ENCODE assay signal across 10 cellular contexts in the genomic region with DNA sequence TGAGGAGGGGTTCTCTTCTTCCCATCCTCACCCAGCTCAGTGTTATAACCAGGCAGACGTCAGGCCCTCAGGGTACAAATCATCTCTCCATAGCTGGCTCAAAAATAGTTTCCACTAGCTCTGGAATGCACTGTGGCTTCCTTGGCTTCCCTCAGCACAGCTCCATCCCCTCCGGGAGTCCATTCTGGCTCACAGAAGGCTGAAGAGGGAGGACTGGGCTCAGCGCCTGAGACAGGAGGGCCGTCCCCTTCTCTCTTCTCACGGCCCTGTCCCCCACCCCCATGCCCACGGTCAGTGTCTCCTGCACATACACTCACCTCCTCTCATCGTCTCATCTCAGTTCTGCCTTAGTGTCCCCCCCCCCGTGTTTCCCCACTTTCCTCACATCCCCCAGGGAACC. TPM values are rescaled to one million over a fixed set of nuclear protein-coding genes. Genes with fewer than 3 reads are reported as not detected.
DNase-seq lines count a peak whose midpoint lies in the region; ATAC-seq and TF ChIP-seq lines count a peak whose summit lies in the region.
"Had no signal": no experiment of that assay in that cellular context is flagged by ENCODE, and none has a peak within 500 bp of the region (broad histone marks: within the 10 kb centered on the region; RNA-seq: fewer than 3 reads in every experiment).

No MANE protein-coding gene starts in this region.

- no peaks in the 10 kb centered on the region for H3K9me3 ChIP-seq in thyroid gland

- no peak for TF ChIP-seq CTCF in thyroid gland (IDR thresholded peaks at IDR 0.05)

- DNase-seq in KG1 (lab: John Stamatoyannopoulos, UW) (peak; percentile 5), dermis blood vessel endothelial cell (peak; percentile 36), lung microvascular endothelial cell (ENCODE audit: low read depth in 2 of 2) (peak; percentile 27 to 29), thyroid gland (peak; percentile 48 to 62), kidney glomerular epithelial cell (lab: John Stamatoyannopoulos, UW) (no peak), DMS153 treated with DMSO at 0.1 percent for 48 hours (lab: John Stamatoyannopoulos, UW; ENCODE audit: unreplicated experiment) (no peak), GF-D8 (lab: John Stamatoyannopoulos, UW) (no peak)
- DNase-seq: naive B cell, PC-9 had no signal

- H3K27ac ChIP-seq in thyroid gland = peak overlapping the region; percentile 72 to 86 (median 78)
- H3K27ac ChIP-seq: PC-9 had no signal

- WGBS in thyroid gland, 2 donors = 26 to 36% methylated on average over 8 of the region's 8 CpGs

- H3K36me3 ChIP-seq in thyroid gland = no peaks in the 10 kb centered on the region

- H3K4me1 ChIP-seq in thyroid gland = peaks cover 49 to 62% of the 10 kb centered on the region in 2 donors

- ATAC-seq in HG02610 (IDR thresholded peaks at IDR 0.05; ENCODE audit: unreplicated experiment) = no peak

- no peak overlapping the region for H3K4me3 ChIP-seq in thyroid gland (replicated peaks in 1 of 3)
- H3K4me3 ChIP-seq: PC-9 had no signal

- H3K27me3 ChIP-seq in thyroid gland = no peaks in the 10 kb centered on the region

- intact Hi-C loops in thyroid gland (cut with DNase I) = no loop called here

- no peak for TF ChIP-seq POLR2A in thyroid gland (IDR thresholded peaks at IDR 0.05)

RNA-seq across cellular contexts. Expression of a gene that starts 50.1 kb away (rescaled TPM):
- 33.8 and 36.1 TPM in 2 replicates for total RNA-seq in dermis blood vessel endothelial cell
- total RNA-seq in lung microvascular endothelial cell = 15.3 and 18.1 TPM in 2 replicates
- 10 to 100 TPM; 18.5 to 37.4 (median 25.5) TPM for total RNA-seq in thyroid gland

Comparison
In these comparisons a context has a peak if more than half of its experiments do, and no peak if none do; other contexts are left out.
1. DNase-seq: peak in KG1 (single experiment), dermis blood vessel endothelial cell (single experiment), lung microvascular endothelial cell (2 of 2) and thyroid gland (2 of 2); none in kidney glomerular epithelial cell (single experiment), DMS153 treated with DMSO at 0.1 percent for 48 hours (single experiment) and GF-D8 (single experiment).